In the genomic region with DNA sequence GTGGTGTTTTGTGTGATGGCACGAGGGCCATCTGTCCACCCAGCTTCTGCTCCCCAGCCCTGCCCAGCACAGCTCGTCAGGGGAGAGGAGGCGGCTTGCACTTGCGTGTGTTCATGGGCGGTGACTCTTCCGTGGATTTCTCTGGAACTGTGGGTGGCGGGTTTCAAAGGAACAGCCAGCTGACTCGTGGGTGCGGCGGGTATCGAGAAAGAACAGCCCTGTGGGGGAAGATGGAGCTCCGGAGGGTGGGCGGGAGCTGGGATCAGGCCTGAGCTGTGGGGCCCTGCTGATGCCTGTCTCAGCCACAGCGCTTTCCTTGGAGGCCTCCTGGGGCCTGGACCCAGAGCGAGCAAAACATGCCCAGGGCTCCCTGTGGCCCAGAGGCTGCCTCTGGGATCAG, we compare ENCODE assay signal across 16 cellular contexts. TPM values are rescaled to one million over a fixed set of nuclear protein-coding genes. Genes with fewer than 3 reads are reported as not detected.
"Had no signal": no experiment of that assay in that cellular context is flagged by ENCODE, and none has a peak within 500 bp of the region (broad histone marks: within the 10 kb centered on the region; RNA-seq: fewer than 3 reads in every experiment).

No MANE protein-coding gene starts in this region.

- H3K4me3 ChIP-seq: cardiac muscle cell, colonic mucosa, gastrocnemius medialis, lower lobe of right lung, stomach, tibial artery, vagina had no signal

- H3K4me1 Mint-ChIP-seq: naive thymus-derived CD4-positive, alpha-beta T cell had no signal

- H3K36me3 Mint-ChIP-seq: naive thymus-derived CD4-positive, alpha-beta T cell had no signal

- H3K27ac Mint-ChIP-seq: naive thymus-derived CD4-positive, alpha-beta T cell had no signal

- H3K36me3 ChIP-seq: cardiac muscle cell, colonic mucosa, gastrocnemius medialis, vagina had no signal

- H3K27me3 ChIP-seq: cardiac muscle cell, colonic mucosa, gastrocnemius medialis, vagina had no signal

- DNase-seq: activated CD4-positive, alpha-beta T cell treated with anti-CD3 and anti-CD28 coated beads for 1 hour; activated CD4-positive, alpha-beta T cell treated with anti-CD3 and anti-CD28 coated beads, Interleukin-2, amount 50 U/mL, for 48 hours; activated gamma-delta T cell treated with Interleukin-2 at 50 U/mL for 16 hours; activated T-cell treated with anti-CD3 and anti-CD28 coated beads, Interleukin-2, amount 50 U/mL, for 4 hours; colonic mucosa; effector CD8-positive, alpha-beta T cell; lower lobe of right lung; midbrain; naive thymus-derived CD4-positive, alpha-beta T cell; stimulated activated CD4-positive, alpha-beta T cell treated with anti-CD3 and anti-CD28 coated beads, Interleukin-4, amount 100 ng/mL, for 4 hours; stomach; SW 1271; tibial artery had no signal

- H3K9me3 Mint-ChIP-seq: activated T-cell treated with anti-CD3 and anti-CD28 coated beads, Interleukin-2, amount 50 U/mL, for 4 hours; naive thymus-derived CD4-positive, alpha-beta T cell had no signal

- H3K4me3 Mint-ChIP-seq: activated T-cell treated with anti-CD3 and anti-CD28 coated beads, Interleukin-2, amount 50 U/mL, for 4 hours; naive thymus-derived CD4-positive, alpha-beta T cell had no signal

- H3K27ac ChIP-seq: cardiac muscle cell, colonic mucosa, lower lobe of right lung, stomach, tibial artery, vagina had no signal

- ATAC-seq: activated T-cell treated with anti-CD3 and anti-CD28 coated beads, Interleukin-2, amount 50 U/mL, for 4 hours; gastrocnemius medialis; lower lobe of right lung; naive thymus-derived CD4-positive, alpha-beta T cell had no signal

RNA-seq across cellular contexts. Expression of a gene that starts 45.2 kb away (rescaled TPM):
- total RNA-seq: activated T-cell treated with anti-CD3 and anti-CD28 coated beads, Interleukin-2, amount 50 U/mL, for 4 hours; cardiac muscle cell; gastrocnemius medialis; naive thymus-derived CD4-positive, alpha-beta T cell had no signal
